Comparison of ENCODE assay signal across 10 cellular contexts in genomic region chr3:41267975-41268640, GRCh38.
DNase-seq lines count a peak whose midpoint lies in the region; ATAC-seq and TF ChIP-seq lines count a peak whose summit lies in the region.
"Had no signal": no experiment of that assay in that cellular context is flagged by ENCODE, and none has a peak within 500 bp of the region (broad histone marks: within the 10 kb centered on the region; RNA-seq: fewer than 3 reads in every experiment).

No MANE protein-coding gene starts in this region.

- H3K4me3 ChIP-seq in choroid plexus epithelial cell (ENCODE audit: low read depth, low read length) (no peak overlapping the region), retinal pigment epithelial cell (ENCODE audit: low read length) (no peak overlapping the region)
- H3K4me3 ChIP-seq: esophagus muscularis mucosa had no signal

- DNase-seq in DMS153 (lab: John Stamatoyannopoulos, UW) (peak; percentile 1), DMS153 treated with DMSO at 0.1 percent for 48 hours (lab: John Stamatoyannopoulos, UW; ENCODE audit: unreplicated experiment) (no peak), NCI-H510A (lab: John Stamatoyannopoulos, UW) (peak; percentile 52), choroid plexus epithelial cell (ENCODE audit: low read depth) (peak; percentile 98), retinal pigment epithelial cell (ENCODE audit: low read depth) (peak; percentile 56), NCI-H187 treated with DMSO at 0.1 percent for 48 hours (lab: John Stamatoyannopoulos, UW) (no peak), HK-2 (ENCODE audit: unreplicated experiment) (no peak)
- DNase-seq: activated naive CD4-positive, alpha-beta T cell had no signal

- ATAC-seq in HG02571 (IDR thresholded peaks at IDR 0.05; ENCODE audit: unreplicated experiment) = no peak

- TF ChIP-seq CTCF in choroid plexus epithelial cell (conservative IDR thresholded peaks at IDR 0.05; ENCODE audit: low read depth, low read length) = no peak
- TF ChIP-seq CTCF in retinal pigment epithelial cell (conservative IDR thresholded peaks at IDR 0.05; ENCODE audit: low read depth, low read length) = no peak

Comparison
In these comparisons a context has a peak if more than half of its experiments do, and no peak if none do; other contexts are left out.
1. DNase-seq: peak in DMS153 (single experiment), NCI-H510A (single experiment), choroid plexus epithelial cell (single experiment) and retinal pigment epithelial cell (single experiment); none in DMS153 treated with DMSO at 0.1 percent for 48 hours (single experiment), NCI-H187 treated with DMSO at 0.1 percent for 48 hours (single experiment) and HK-2 (single experiment).